Comparison of ENCODE assay signal across 9 cellular contexts in the genomic region with DNA sequence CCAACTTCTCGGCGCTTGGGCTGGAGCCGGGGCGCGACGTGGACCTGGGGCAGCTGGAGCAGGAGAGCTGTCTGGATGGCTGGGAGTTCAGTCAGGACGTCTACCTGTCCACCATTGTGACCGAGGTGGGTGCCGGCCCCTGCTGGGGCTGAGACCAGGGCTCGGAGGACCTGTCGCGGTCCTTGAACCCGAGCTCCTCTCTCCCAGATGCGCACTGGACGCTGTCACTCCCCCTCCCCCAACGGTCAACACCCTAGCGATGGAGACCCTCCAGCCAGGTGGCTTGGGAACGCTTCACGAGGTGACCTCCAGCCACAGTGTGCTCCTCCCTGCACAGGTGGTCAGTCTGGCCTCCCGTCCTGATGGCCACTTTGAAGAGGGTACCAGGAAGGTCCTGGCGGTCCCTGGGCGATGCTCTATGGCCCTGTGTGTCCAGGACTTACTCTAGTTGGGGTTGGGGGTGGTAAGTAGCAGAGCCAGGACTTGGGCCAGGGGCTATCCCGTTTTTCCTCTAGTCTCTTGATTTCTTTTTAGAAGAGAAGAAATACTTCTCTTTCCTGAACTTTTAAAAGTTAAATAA. TPM values are rescaled to one million over a fixed set of nuclear protein-coding genes. Genes with fewer than 3 reads are reported as not detected.
DNase-seq lines count a peak whose midpoint lies in the region; ATAC-seq, FAIRE-seq and TF ChIP-seq lines count a peak whose summit lies in the region.
"Had no signal": no experiment of that assay in that cellular context is flagged by ENCODE, and none has a peak within 500 bp of the region (broad histone marks: within the 10 kb centered on the region; RNA-seq: fewer than 3 reads in every experiment).

No MANE protein-coding gene starts in this region.

- peak overlapping the region; percentile 67 for H3K27ac Mint-ChIP-seq in memory B cell

- peaks cover 28% of the 10 kb centered on the region for H3K4me1 Mint-ChIP-seq in activated T-cell treated with anti-CD3 and anti-CD28 coated beads, Interleukin-2, amount 50 U/mL, for 4 hours (ENCODE audit: low read depth)
- H3K4me1 Mint-ChIP-seq in memory B cell: peaks cover 15% of the 10 kb centered on the region

- no peak for ATAC-seq in activated T-cell treated with anti-CD3 and anti-CD28 coated beads, Interleukin-2, amount 50 U/mL, for 4 hours
- ATAC-seq in memory B cell (ENCODE audit: low read depth) (no peak), upper lobe of right lung (no peak), GM18505 (IDR thresholded peaks at IDR 0.05; ENCODE audit: unreplicated experiment) (no peak)

- H3K27me3 Mint-ChIP-seq in activated T-cell treated with anti-CD3 and anti-CD28 coated beads, Interleukin-2, amount 50 U/mL, for 4 hours (ENCODE audit: low read depth): no peaks in the 10 kb centered on the region
- H3K27me3 Mint-ChIP-seq in memory B cell: no peaks in the 10 kb centered on the region

- intact Hi-C loops in upper lobe of right lung (cut with DNase I): no loop called here

- peak overlapping the region; percentile 65 for H3K27ac ChIP-seq in caudate nucleus (ENCODE audit: low read depth, low read length)
- peak overlapping the region; percentile 84 for H3K27ac ChIP-seq in upper lobe of right lung

- H3K9me3 ChIP-seq in upper lobe of right lung: no peaks in the 10 kb centered on the region

- no peaks in the 10 kb centered on the region for H3K27me3 ChIP-seq in upper lobe of right lung

- H3K4me3 ChIP-seq in upper lobe of right lung: peak overlapping the region; percentile 75

- no peak for TF ChIP-seq CTCF in upper lobe of right lung (IDR thresholded peaks at IDR 0.05)

- FAIRE-seq in frontal cortex (lab: Jason Lieb, UNC): no peak

- no peaks in the 10 kb centered on the region for H3K36me3 ChIP-seq in upper lobe of right lung

- no peaks in the 10 kb centered on the region for H3K36me3 Mint-ChIP-seq in activated T-cell treated with anti-CD3 and anti-CD28 coated beads, Interleukin-2, amount 50 U/mL, for 4 hours (ENCODE audit: insufficient read depth)
- no peaks in the 10 kb centered on the region for H3K36me3 Mint-ChIP-seq in memory B cell

- H3K9me3 Mint-ChIP-seq in activated T-cell treated with anti-CD3 and anti-CD28 coated beads, Interleukin-2, amount 50 U/mL, for 4 hours: no peaks in the 10 kb centered on the region
- no peaks in the 10 kb centered on the region for H3K9me3 Mint-ChIP-seq in memory B cell

- TF ChIP-seq POLR2A in GM18505 (IDR thresholded peaks at IDR 0.05; ENCODE audit: borderline replicate concordance, extremely low read depth, insufficient read depth, insufficient read length): no peak

- peak overlapping the region; percentile 73 for H3K4me3 Mint-ChIP-seq in activated T-cell treated with anti-CD3 and anti-CD28 coated beads, Interleukin-2, amount 50 U/mL, for 4 hours
- peak overlapping the region; percentile 85 for H3K4me3 Mint-ChIP-seq in memory B cell

- peaks cover 21% of the 10 kb centered on the region for H3K4me1 ChIP-seq in upper lobe of right lung

- DNase-seq in activated T-cell treated with anti-CD3 and anti-CD28 coated beads, Interleukin-2, amount 50 U/mL, for 4 hours: no peak
- DNase-seq in activated T-cell treated with anti-CD3 and anti-CD28 coated beads, Interleukin-2, amount 50 U/mL, for 48 hours: no peak
- DNase-seq in caudate nucleus (lab: John Stamatoyannopoulos, UW) (no peak), memory B cell (ENCODE audit: low spot score in 2 of 2) (no peak), upper lobe of right lung (peak; percentile 41), frontal cortex (ENCODE audit: low spot score in 2 of 2) (no peak)
- DNase-seq in stimulated activated CD4-positive, alpha-beta T cell treated with anti-CD3 and anti-CD28 coated beads, Interleukin-12 subunit alpha, Interleukin-12 subunit beta, amount 100 ng/mL, for 4 hours: no peak
- DNase-seq: DND-41 had no signal

RNA-seq across cellular contexts. Expression of gene SLC22A5, which starts 0.8 kb away (rescaled TPM):
- total RNA-seq in activated T-cell treated with anti-CD3 and anti-CD28 coated beads, Interleukin-2, amount 50 U/mL, for 4 hours: 1 to 10 TPM; 4.4 to 6.3 (median 5.7) TPM
- 10.2 TPM for total RNA-seq in upper lobe of right lung
- 6.5 TPM for total RNA-seq in frontal cortex
